8 cellular contexts compared by ENCODE assay signal in the genomic region with DNA sequence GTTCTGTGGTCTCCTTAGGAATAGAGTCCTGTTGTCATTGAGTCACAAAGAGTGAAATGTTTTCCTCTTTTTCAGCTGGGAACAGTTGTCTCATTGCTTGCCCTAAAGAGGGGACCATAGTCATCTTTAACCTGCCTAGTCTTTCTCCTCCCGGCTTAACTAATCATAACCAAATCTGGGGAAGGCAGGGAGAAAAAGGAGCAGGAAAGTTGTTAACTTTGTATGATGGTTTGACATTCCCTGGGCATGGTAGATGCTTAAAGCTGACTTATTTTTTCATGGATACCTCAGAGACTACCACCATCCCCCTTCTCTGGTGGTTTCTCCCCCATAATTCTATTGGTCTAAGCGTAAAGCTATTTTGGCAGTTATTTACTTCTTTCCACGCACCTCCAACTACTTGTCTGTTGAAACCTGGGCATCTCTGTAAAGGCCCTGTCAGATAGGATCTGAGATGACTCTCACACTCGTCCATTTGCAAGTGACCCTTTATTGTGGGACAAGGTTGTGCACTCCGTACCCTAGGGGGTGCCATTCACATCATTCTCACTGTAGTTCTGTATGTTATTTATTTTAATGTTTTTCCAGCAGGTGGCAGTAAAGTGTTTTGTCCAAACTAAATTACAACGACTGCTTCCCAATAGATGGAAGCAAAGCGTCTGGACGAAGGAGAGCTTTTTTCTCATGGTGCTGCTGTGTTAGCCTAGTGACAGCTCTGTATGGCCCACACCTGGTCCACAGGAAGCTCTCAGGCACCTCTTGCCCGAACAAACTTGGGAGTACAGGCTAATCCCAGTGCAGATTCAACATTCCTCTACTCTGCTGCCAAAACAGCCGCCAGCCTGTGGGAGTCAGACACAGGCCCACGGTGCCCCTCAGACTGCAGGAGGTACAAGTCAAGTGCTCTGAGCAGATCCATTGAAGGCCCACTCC. TPM values are rescaled to one million over a fixed set of nuclear protein-coding genes. Genes with fewer than 3 reads are reported as not detected.
DNase-seq lines count a peak whose midpoint lies in the region; ATAC-seq, FAIRE-seq and TF ChIP-seq lines count a peak whose summit lies in the region.

No MANE protein-coding gene starts in this region.

- ATAC-seq in GM21737 (IDR thresholded peaks at IDR 0.05; ENCODE audit: unreplicated experiment) = peak; percentile 44

- H3K27ac Mint-ChIP-seq in type B pancreatic cell = peak overlapping the region; percentile 72

- H3K27me3 Mint-ChIP-seq in type B pancreatic cell = no peaks in the 10 kb centered on the region

- H3K36me3 Mint-ChIP-seq in type B pancreatic cell = no peaks in the 10 kb centered on the region

- H3K4me3 Mint-ChIP-seq in type B pancreatic cell = peak overlapping the region; percentile 71

- H3K27me3 ChIP-seq in MG63 = no peaks in the 10 kb centered on the region

- H3K9me3 Mint-ChIP-seq in type B pancreatic cell = no peaks in the 10 kb centered on the region

- H3K4me3 ChIP-seq in MG63 (no peak overlapping the region), foreskin fibroblast (ENCODE audit: low read depth in 1 of 2, low read length in 2 of 2) (no peak overlapping the region)

- H3K36me3 ChIP-seq in MG63 = peaks cover 7% of the 10 kb centered on the region

- DNase-seq in D721Med (ENCODE audit: insufficient read length, low spot score) = no peak
- DNase-seq in MG63 = peak; percentile 70
- DNase-seq in SHP77 treated with DMSO at 0.1 percent for 48 hours (lab: John Stamatoyannopoulos, UW) = peak; percentile 83
- DNase-seq in activated effector memory CD4-positive, alpha-beta T cell treated with Interleukin-2 at 50 U/mL for 16 hours = peak; percentile 36
- DNase-seq in foreskin fibroblast = peak; percentile 73 to 89
- peak; percentile 36 for DNase-seq in occipital lobe (lab: John Stamatoyannopoulos, UW)
- no peak for DNase-seq in type B pancreatic cell (ENCODE audit: extremely low spot score, unreplicated experiment)

- TF ChIP-seq CTCF in D721Med (IDR thresholded peaks at IDR 0.05; ENCODE audit: insufficient read depth, missing control alignments) (peak; percentile 95), foreskin fibroblast (IDR thresholded peaks at IDR 0.05; ENCODE audit: low read depth, low read length) (peak; percentile 79), type B pancreatic cell (conservative IDR thresholded peaks at IDR 0.05) (peak; percentile 88)

- peak; percentile 75 for FAIRE-seq in D721Med (lab: Jason Lieb, UNC)

- H3K4me1 Mint-ChIP-seq in type B pancreatic cell (ENCODE audit: unreplicated experiment) = peaks cover 19% of the 10 kb centered on the region

- H3K9me3 ChIP-seq in MG63 = no peaks in the 10 kb centered on the region

RNA-seq across cellular contexts. Expression of gene FAM13B, which starts 3.0 kb away (rescaled TPM):
- 15.0 and 31.7 TPM in 2 replicates for total RNA-seq in MG63 (2014; rRNA removed; shearing (Covaris generic); ENCODE audit: low replicate concordance)
- total RNA-seq in occipital lobe = 90.6 TPM
- 39.6 and 40.3 TPM in 2 replicates for total RNA-seq in type B pancreatic cell (ENCODE audit: low replicate concordance)

RNA-seq across cellular contexts. Expression of gene WNT8A, which starts 48.0 kb away (rescaled TPM):
- total RNA-seq in MG63 (2014; rRNA removed; shearing (Covaris generic); ENCODE audit: low replicate concordance) = not detected in 2 replicates
- not detected for total RNA-seq in occipital lobe
- not detected in 2 replicates for total RNA-seq in type B pancreatic cell (ENCODE audit: low replicate concordance)

Comparison
In these comparisons a context has a peak if more than half of its experiments do, and no peak if none do; other contexts are left out.
1. DNase-seq: peak in MG63 (single experiment), SHP77 treated with DMSO at 0.1 percent for 48 hours (single experiment), activated effector memory CD4-positive, alpha-beta T cell treated with Interleukin-2 at 50 U/mL for 16 hours (single experiment), foreskin fibroblast (2 of 2) and occipital lobe (single experiment); none in D721Med (single experiment) and type B pancreatic cell (single experiment).
2. Peak in every context shown above with its lines, with median percentiles within 50 percentile points of each other: CTCF ChIP-seq.